27 cellular contexts compared by ENCODE assay signal in genomic region chr3:84573962-84574361, GRCh38.
"Had no signal": no experiment of that assay in that cellular context is flagged by ENCODE, and none has a peak within 500 bp of the region (broad histone marks: within the 10 kb centered on the region; RNA-seq: fewer than 3 reads in every experiment).

No MANE protein-coding gene starts in this region.

- DNase-seq: stimulated activated CD4-positive, alpha-beta T cell treated with anti-CD3 and anti-CD28 coated beads, Interleukin-2, amount 100 ng/mL, for 48 hours; stimulated activated CD4-positive, alpha-beta T cell treated with anti-CD3 and anti-CD28 coated beads, Interleukin-4, amount 100 ng/mL, for 1 hour; stimulated activated CD4-positive, alpha-beta T cell treated with anti-CD3 and anti-CD28 coated beads, Interleukin-4, amount 100 ng/mL, for 24 hours; stimulated activated CD4-positive, alpha-beta T cell treated with anti-CD3 and anti-CD28 coated beads, Interleukin-4, amount 100 ng/mL, for 4 hours; stimulated activated CD8-positive, alpha-beta memory T cell treated with anti-CD3 and anti-CD28 coated beads, Interleukin-4, amount 100 ng/mL, for 48 hours; stimulated activated naive B cell treated with anti-CD40 and anti-IgM and Interleukin-4, amounts not matched to agents 10 μg/mL and 1 μg/mL and 100 μg/mL, for 72 hours; stimulated activated naive CD4-positive, alpha-beta T cell; stimulated activated naive CD4-positive, alpha-beta T cell treated with Interleukin-2 at 50 U/mL for 16 hours; stimulated activated naive CD8-positive, alpha-beta T cell treated with anti-CD3 and anti-CD28 coated beads, Interleukin-15, amount 100 ng/mL, for 72 hours; stimulated activated naive CD8-positive, alpha-beta T cell treated with anti-CD3 and anti-CD28 coated beads, Interleukin-15, Interleukin-2, amounts not matched to agents 100 U/mL and 50 U/mL, for 24 hours; stomach; substantia nigra; testis; thyroid gland; tibial artery; transverse colon; trophoblast cell; upper lobe of left lung; upper lobe of right lung; uterus had no signal

- H3K27me3 ChIP-seq: stomach, suprapubic skin, testis, thyroid gland, tibial artery, tibial nerve, transverse colon, upper lobe of left lung, upper lobe of right lung, vagina had no signal

- ATAC-seq: stimulated activated effector memory CD8-positive, alpha-beta T cell treated with anti-CD3 and anti-CD28 coated beads, Interleukin-12 subunit alpha, Interleukin-12 subunit beta, amount 100 ng/mL, for 72 hours; stimulated activated memory B cell treated with anti-CD40 and anti-IgM and Interleukin-4, amounts not matched to agents 10 μg/mL and 1 μg/mL and 100 μg/mL, for 72 hours; stimulated activated naive B cell treated with anti-CD40 and anti-IgM and Interleukin-4, amounts not matched to agents 10 μg/mL and 1 μg/mL and 100 μg/mL, for 72 hours; stimulated activated naive CD8-positive, alpha-beta T cell treated with anti-CD3 and anti-CD28 coated beads, Interleukin-15, amount 100 ng/mL, for 72 hours; stimulated activated naive CD8-positive, alpha-beta T cell treated with anti-CD3 and anti-CD28 coated beads, Interleukin-15, Interleukin-2, amounts not matched to agents 100 U/mL and 50 U/mL, for 24 hours; upper lobe of right lung had no signal

- H3K27ac ChIP-seq: stomach, suprapubic skin, testis, thoracic aorta, thyroid gland, tibial artery, tibial nerve, transverse colon, upper lobe of left lung, upper lobe of right lung, uterus, vagina had no signal

- H3K36me3 ChIP-seq: stomach, suprapubic skin, thoracic aorta, thyroid gland, tibial artery, tibial nerve, transverse colon, upper lobe of left lung, upper lobe of right lung, uterus, vagina had no signal

- H3K4me3 ChIP-seq: stomach, suprapubic skin, testis, thoracic aorta, thyroid gland, tibial artery, tibial nerve, transverse colon, upper lobe of left lung, upper lobe of right lung, uterus, vagina had no signal

- FAIRE-seq: urothelium cell line had no signal

- H3K4me1 ChIP-seq: stomach, suprapubic skin, testis, thyroid gland, tibial artery, tibial nerve, transverse colon, upper lobe of left lung, upper lobe of right lung, uterus, vagina had no signal

- H3K9me3 ChIP-seq: testis, thoracic aorta, thyroid gland, transverse colon, upper lobe of left lung, upper lobe of right lung, uterus, vagina had no signal
